10 cellular contexts compared by ENCODE assay signal in genomic region chr17:69516911-69517310, GRCh38.
DNase-seq lines count a peak whose midpoint lies in the region; ATAC-seq and TF ChIP-seq lines count a peak whose summit lies in the region.
"Had no signal": no experiment of that assay in that cellular context is flagged by ENCODE, and none has a peak within 500 bp of the region (broad histone marks: within the 10 kb centered on the region; RNA-seq: fewer than 3 reads in every experiment).

No MANE protein-coding gene starts in this region.

- H3K9me3 ChIP-seq in neuronal stem cell (replicated peaks in 1 of 2; ENCODE audit: control insufficient read depth in 2 of 2, insufficient read depth in 1 of 2, low read depth in 1 of 2, low read length in 2 of 2), result peaks cover 0 to 14% of the 10 kb centered on the region in 2 donors

- no peak overlapping the region for H2BK5ac ChIP-seq in neuronal stem cell (ENCODE audit: low read length)

- H3K27ac ChIP-seq in neuronal stem cell (replicated peaks; ENCODE audit: low read length), result no peak overlapping the region

- no peak for TF ChIP-seq CTCF in GM12865 (IDR thresholded peaks at IDR 0.05; ENCODE audit: insufficient read depth, low read depth, low read length, missing control alignments)

- H3K9ac ChIP-seq in neuronal stem cell (ENCODE audit: low read depth, low read length, poor library complexity), result no peak overlapping the region

- H3K4me3 ChIP-seq in GM12865 (ENCODE audit: low read depth, low read length) (peak overlapping the region; percentile 1; the same call in 1 of the 2 replicates), neuronal stem cell (ENCODE audit: low read length in 2 of 2) (no peak overlapping the region)

- no peaks in the 10 kb centered on the region for H3K27me3 ChIP-seq in neuronal stem cell (ENCODE audit: control insufficient read depth in 3 of 3, insufficient read depth in 3 of 3, low read depth in 1 of 3, low read length in 3 of 3)

- H3K4me2 ChIP-seq in neuronal stem cell (ENCODE audit: insufficient read depth, low read length, poor library complexity, severe bottlenecking), result no peak overlapping the region

- H3K18ac ChIP-seq in neuronal stem cell (ENCODE audit: low read length), result no peak overlapping the region

- peaks cover 2% of the 10 kb centered on the region for H3K79me1 ChIP-seq in neuronal stem cell (ENCODE audit: low read depth, low read length)

- no peak overlapping the region for H3K4ac ChIP-seq in neuronal stem cell (ENCODE audit: low read length)

- H2BK15ac ChIP-seq in neuronal stem cell (ENCODE audit: low read length), result no peak overlapping the region

- H3K23ac ChIP-seq in neuronal stem cell (ENCODE audit: low read depth, low read length, poor library complexity), result no peak overlapping the region

- H2AFZ ChIP-seq in neuronal stem cell (ENCODE audit: low read length), result no peak overlapping the region

- no CpG with 5 or more reads among the region's 2 CpGs for WGBS in neuronal stem cell (ENCODE audit: extremely low coverage in 2 of 2, insufficient read length in 2 of 2, insufficient replicate concordance in 1 of 2), 2 donors

- H3K4me1 ChIP-seq in neuronal stem cell (ENCODE audit: control insufficient read depth in 2 of 2, insufficient read depth in 1 of 2, low read depth in 1 of 2, low read length in 2 of 2), result peaks cover 0 to 4% of the 10 kb centered on the region in 2 donors

- ATAC-seq in GM19452 (IDR thresholded peaks at IDR 0.05; ENCODE audit: unreplicated experiment) (peak; percentile 89), HG02943 (IDR thresholded peaks at IDR 0.05; ENCODE audit: low read depth, unreplicated experiment) (peak; percentile 88)

- H2BK12ac ChIP-seq in neuronal stem cell (ENCODE audit: low read length), result no peak overlapping the region

- no peak overlapping the region for H4K91ac ChIP-seq in neuronal stem cell (ENCODE audit: low read depth, low read length, poor library complexity)

- peaks cover 9 to 43% of the 10 kb centered on the region in 2 donors for H3K36me3 ChIP-seq in neuronal stem cell (replicated peaks in 1 of 2; ENCODE audit: control insufficient read depth in 2 of 2, insufficient read depth in 2 of 2, low read length in 2 of 2)

- no peak overlapping the region for H3K14ac ChIP-seq in neuronal stem cell (ENCODE audit: low read length)

- H2BK120ac ChIP-seq in neuronal stem cell (ENCODE audit: low read depth, low read length), result no peak overlapping the region

- no peak overlapping the region for H4K8ac ChIP-seq in neuronal stem cell (ENCODE audit: low read depth, low read length)

- H2AK5ac ChIP-seq in neuronal stem cell (ENCODE audit: low read depth, low read length), result no peak overlapping the region

- peak; percentile 81 for DNase-seq in GM12865 (ENCODE audit: low read depth)
- DNase-seq in NCI-H526 (lab: John Stamatoyannopoulos, UW), result peak; percentile 76 to 80
- no peak for DNase-seq in neuronal stem cell (ENCODE audit: low spot score)
- no peak for DNase-seq in AG20443 (ENCODE audit: low spot score)
- DNase-seq in NCI-H1048 (lab: John Stamatoyannopoulos, UW), result no peak
- no peak for DNase-seq in activated CD8-positive, alpha-beta memory T cell treated with anti-CD3 and anti-CD28 coated beads, Interleukin-2, amount 50 U/mL, for 4 hours
- DNase-seq: activated CD4-positive, alpha-beta T cell treated with anti-CD3 and anti-CD28 coated beads, Interleukin-2, amount 50 U/mL, for 1 hour; CD4-positive, CD25-positive, alpha-beta regulatory T cell had no signal

Comparison
In these comparisons a context has a peak if more than half of its experiments do, and no peak if none do; other contexts are left out.
1. DNase-seq: peak in GM12865 (single experiment) and NCI-H526 (2 of 2); none in neuronal stem cell (single experiment), AG20443 (single experiment), NCI-H1048 (single experiment) and activated CD8-positive, alpha-beta memory T cell treated with anti-CD3 and anti-CD28 coated beads, Interleukin-2, amount 50 U/mL, for 4 hours (single experiment).